ENCODE assay signal across 1 cellular context in the genomic region with DNA sequence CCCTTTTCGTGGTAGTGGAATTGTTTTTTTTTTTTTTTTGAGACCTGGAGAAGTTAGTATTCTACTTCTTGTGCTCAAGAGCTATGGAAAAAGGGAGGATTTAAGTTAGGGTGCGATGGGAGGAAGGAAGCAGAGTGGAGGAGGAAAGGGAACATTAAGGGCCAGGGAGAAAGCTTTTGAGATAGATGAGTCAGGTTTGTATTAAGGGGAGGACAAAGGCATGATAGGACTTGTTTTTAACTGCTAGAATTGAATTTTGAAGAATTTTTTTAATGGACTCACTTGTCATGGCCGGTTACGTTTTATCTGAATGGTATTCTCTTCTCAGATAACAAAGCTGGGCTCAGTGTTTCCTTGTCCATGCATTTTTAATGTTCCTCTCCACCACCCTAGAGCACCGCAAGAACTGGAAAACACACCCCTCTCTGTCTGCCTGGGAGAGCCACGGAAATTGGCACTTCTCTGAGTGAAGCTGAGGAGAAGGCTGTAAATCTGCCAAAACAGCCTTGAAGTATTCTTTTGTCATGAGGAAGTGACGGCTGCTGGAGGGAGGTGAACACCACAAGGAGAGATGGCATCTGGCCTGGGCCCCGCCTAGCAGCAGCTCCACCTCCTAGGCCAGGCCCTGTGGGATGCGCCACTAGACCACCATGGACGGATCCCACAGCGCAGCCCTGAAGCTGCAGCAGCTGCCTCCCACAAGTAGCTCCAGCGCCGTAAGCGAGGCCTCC.
TF ChIP-seq lines count a peak whose summit lies in the region.

No MANE protein-coding gene starts in this region.

TF ChIP-seq in K562, 482 proteins besides CTCF, POLR2A, EP300 and RAD21 (continued from another document and continues in another):
- TF ChIP-seq, protein P1, sequence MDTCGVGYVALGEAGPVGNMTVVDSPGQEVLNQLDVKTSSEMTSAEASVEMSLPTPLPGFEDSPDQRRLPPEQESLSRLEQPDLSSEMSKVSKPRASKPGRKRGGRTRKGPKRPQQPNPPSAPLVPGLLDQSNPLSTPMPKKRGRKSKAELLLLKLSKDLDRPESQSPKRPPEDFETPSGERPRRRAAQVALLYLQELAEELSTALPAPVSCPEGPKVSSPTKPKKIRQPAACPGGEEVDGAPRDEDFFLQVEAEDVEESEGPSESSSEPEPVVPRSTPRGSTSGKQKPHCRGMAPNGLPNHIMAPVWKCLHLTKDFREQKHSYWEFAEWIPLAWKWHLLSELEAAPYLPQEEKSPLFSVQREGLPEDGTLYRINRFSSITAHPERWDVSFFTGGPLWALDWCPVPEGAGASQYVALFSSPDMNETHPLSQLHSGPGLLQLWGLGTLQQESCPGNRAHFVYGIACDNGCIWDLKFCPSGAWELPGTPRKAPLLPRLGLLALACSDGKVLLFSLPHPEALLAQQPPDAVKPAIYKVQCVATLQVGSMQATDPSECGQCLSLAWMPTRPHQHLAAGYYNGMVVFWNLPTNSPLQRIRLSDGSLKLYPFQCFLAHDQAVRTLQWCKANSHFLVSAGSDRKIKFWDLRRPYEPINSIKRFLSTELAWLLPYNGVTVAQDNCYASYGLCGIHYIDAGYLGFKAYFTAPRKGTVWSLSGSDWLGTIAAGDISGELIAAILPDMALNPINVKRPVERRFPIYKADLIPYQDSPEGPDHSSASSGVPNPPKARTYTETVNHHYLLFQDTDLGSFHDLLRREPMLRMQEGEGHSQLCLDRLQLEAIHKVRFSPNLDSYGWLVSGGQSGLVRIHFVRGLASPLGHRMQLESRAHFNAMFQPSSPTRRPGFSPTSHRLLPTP (IDR thresholded peaks at IDR 0.05; ENCODE audit: borderline replicate concordance, extremely low read depth, insufficient read length): no peak
- no peak for TF ChIP-seq HNRNPL (IDR thresholded peaks at IDR 0.05; ENCODE audit: low read depth, low read length)
- TF ChIP-seq ZNF780A (CRISPR knock-in tag; IDR thresholded peaks at IDR 0.05): no peak
- TF ChIP-seq ZNF583 (CRISPR knock-in tag; IDR thresholded peaks at IDR 0.05): no peak
- TF ChIP-seq, protein P2, sequence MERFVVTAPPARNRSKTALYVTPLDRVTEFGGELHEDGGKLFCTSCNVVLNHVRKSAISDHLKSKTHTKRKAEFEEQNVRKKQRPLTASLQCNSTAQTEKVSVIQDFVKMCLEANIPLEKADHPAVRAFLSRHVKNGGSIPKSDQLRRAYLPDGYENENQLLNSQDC (CRISPR knock-in tag; IDR thresholded peaks at IDR 0.05): no peak
- no peak for TF ChIP-seq ZFP30 (CRISPR knock-in tag; IDR thresholded peaks at IDR 0.05; ENCODE audit: borderline replicate concordance)
- TF ChIP-seq GTF2F1 (IDR thresholded peaks at IDR 0.05; ENCODE audit: low read depth, low read length): no peak
- no peak for TF ChIP-seq HCFC1 (IDR thresholded peaks at IDR 0.05; ENCODE audit: low read depth, low read length)
- peak; percentile 94 for TF ChIP-seq SPI1 (IDR thresholded peaks at IDR 0.05; ENCODE audit: borderline replicate concordance, low read depth, low read length)
- TF ChIP-seq SRSF9 (IDR thresholded peaks at IDR 0.05; ENCODE audit: borderline replicate concordance, low read depth, low read length): no peak
- no peak for TF ChIP-seq ZFPM2 (CRISPR knock-in tag; IDR thresholded peaks at IDR 0.05)
- TF ChIP-seq, protein P3, sequence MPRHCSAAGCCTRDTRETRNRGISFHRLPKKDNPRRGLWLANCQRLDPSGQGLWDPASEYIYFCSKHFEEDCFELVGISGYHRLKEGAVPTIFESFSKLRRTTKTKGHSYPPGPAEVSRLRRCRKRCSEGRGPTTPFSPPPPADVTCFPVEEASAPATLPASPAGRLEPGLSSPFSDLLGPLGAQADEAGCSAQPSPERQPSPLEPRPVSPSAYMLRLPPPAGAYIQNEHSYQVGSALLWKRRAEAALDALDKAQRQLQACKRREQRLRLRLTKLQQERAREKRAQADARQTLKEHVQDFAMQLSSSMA (CRISPR knock-in tag; IDR thresholded peaks at IDR 0.05): no peak
- no peak for TF ChIP-seq SRSF1 (IDR thresholded peaks at IDR 0.05; ENCODE audit: low read depth, low read length)
- no peak for TF ChIP-seq ZNF197 (CRISPR knock-in tag; IDR thresholded peaks at IDR 0.05; ENCODE audit: low read depth)
- TF ChIP-seq, protein P4, sequence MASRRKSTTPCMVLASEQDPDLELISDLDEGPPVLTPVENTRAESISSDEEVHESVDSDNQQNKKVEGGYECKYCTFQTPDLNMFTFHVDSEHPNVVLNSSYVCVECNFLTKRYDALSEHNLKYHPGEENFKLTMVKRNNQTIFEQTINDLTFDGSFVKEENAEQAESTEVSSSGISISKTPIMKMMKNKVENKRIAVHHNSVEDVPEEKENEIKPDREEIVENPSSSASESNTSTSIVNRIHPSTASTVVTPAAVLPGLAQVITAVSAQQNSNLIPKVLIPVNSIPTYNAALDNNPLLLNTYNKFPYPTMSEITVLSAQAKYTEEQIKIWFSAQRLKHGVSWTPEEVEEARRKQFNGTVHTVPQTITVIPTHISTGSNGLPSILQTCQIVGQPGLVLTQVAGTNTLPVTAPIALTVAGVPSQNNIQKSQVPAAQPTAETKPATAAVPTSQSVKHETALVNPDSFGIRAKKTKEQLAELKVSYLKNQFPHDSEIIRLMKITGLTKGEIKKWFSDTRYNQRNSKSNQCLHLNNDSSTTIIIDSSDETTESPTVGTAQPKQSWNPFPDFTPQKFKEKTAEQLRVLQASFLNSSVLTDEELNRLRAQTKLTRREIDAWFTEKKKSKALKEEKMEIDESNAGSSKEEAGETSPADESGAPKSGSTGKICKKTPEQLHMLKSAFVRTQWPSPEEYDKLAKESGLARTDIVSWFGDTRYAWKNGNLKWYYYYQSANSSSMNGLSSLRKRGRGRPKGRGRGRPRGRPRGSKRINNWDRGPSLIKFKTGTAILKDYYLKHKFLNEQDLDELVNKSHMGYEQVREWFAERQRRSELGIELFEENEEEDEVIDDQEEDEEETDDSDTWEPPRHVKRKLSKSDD (conservative IDR thresholded peaks at IDR 0.05; ENCODE audit: low read length): no peak
- TF ChIP-seq C11orf30 (IDR thresholded peaks at IDR 0.05; ENCODE audit: low read depth): no peak
- no peak for TF ChIP-seq PHF8 (IDR thresholded peaks at IDR 0.05; ENCODE audit: borderline replicate concordance, low read length)
- TF ChIP-seq ZNF354B (CRISPR knock-in tag; IDR thresholded peaks at IDR 0.05): no peak
- TF ChIP-seq SAFB2 (IDR thresholded peaks at IDR 0.05; ENCODE audit: borderline replicate concordance, low read depth, low read length, severe bottlenecking): no peak
- 0 out of 2 replicates have a peak, but pooled peaks have one; percentile 53 for TF ChIP-seq CBX5 (IDR thresholded peaks at IDR 0.05; ENCODE audit: borderline replicate concordance, low read depth)
- peak; percentile 55 for TF ChIP-seq FOSL1 (tag; conservative IDR thresholded peaks at IDR 0.05)
- no peak; the same call in 1 of the 2 replicates for TF ChIP-seq ARID2 (IDR thresholded peaks at IDR 0.05)
- TF ChIP-seq, protein P5, sequence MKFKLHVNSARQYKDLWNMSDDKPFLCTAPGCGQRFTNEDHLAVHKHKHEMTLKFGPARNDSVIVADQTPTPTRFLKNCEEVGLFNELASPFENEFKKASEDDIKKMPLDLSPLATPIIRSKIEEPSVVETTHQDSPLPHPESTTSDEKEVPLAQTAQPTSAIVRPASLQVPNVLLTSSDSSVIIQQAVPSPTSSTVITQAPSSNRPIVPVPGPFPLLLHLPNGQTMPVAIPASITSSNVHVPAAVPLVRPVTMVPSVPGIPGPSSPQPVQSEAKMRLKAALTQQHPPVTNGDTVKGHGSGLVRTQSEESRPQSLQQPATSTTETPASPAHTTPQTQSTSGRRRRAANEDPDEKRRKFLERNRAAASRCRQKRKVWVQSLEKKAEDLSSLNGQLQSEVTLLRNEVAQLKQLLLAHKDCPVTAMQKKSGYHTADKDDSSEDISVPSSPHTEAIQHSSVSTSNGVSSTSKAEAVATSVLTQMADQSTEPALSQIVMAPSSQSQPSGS (CRISPR knock-in tag; IDR thresholded peaks at IDR 0.05): no peak
- TF ChIP-seq, protein P6, sequence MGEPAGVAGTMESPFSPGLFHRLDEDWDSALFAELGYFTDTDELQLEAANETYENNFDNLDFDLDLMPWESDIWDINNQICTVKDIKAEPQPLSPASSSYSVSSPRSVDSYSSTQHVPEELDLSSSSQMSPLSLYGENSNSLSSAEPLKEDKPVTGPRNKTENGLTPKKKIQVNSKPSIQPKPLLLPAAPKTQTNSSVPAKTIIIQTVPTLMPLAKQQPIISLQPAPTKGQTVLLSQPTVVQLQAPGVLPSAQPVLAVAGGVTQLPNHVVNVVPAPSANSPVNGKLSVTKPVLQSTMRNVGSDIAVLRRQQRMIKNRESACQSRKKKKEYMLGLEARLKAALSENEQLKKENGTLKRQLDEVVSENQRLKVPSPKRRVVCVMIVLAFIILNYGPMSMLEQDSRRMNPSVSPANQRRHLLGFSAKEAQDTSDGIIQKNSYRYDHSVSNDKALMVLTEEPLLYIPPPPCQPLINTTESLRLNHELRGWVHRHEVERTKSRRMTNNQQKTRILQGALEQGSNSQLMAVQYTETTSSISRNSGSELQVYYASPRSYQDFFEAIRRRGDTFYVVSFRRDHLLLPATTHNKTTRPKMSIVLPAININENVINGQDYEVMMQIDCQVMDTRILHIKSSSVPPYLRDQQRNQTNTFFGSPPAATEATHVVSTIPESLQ (CRISPR knock-in tag; IDR thresholded peaks at IDR 0.05): no peak
- no peak for TF ChIP-seq EZH2 (IDR thresholded peaks at IDR 0.05; ENCODE audit: borderline replicate concordance, low read depth, low read length)
- TF ChIP-seq, protein P7, sequence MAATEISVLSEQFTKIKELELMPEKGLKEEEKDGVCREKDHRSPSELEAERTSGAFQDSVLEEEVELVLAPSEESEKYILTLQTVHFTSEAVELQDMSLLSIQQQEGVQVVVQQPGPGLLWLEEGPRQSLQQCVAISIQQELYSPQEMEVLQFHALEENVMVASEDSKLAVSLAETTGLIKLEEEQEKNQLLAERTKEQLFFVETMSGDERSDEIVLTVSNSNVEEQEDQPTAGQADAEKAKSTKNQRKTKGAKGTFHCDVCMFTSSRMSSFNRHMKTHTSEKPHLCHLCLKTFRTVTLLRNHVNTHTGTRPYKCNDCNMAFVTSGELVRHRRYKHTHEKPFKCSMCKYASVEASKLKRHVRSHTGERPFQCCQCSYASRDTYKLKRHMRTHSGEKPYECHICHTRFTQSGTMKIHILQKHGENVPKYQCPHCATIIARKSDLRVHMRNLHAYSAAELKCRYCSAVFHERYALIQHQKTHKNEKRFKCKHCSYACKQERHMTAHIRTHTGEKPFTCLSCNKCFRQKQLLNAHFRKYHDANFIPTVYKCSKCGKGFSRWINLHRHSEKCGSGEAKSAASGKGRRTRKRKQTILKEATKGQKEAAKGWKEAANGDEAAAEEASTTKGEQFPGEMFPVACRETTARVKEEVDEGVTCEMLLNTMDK (IDR thresholded peaks at IDR 0.05; ENCODE audit: borderline replicate concordance, insufficient read depth, low read depth, low read length, poor library complexity, severe bottlenecking): no peak
- TF ChIP-seq HDGF (IDR thresholded peaks at IDR 0.05): no peak; the same call in none of the 2 replicates
- TF ChIP-seq, protein P8, sequence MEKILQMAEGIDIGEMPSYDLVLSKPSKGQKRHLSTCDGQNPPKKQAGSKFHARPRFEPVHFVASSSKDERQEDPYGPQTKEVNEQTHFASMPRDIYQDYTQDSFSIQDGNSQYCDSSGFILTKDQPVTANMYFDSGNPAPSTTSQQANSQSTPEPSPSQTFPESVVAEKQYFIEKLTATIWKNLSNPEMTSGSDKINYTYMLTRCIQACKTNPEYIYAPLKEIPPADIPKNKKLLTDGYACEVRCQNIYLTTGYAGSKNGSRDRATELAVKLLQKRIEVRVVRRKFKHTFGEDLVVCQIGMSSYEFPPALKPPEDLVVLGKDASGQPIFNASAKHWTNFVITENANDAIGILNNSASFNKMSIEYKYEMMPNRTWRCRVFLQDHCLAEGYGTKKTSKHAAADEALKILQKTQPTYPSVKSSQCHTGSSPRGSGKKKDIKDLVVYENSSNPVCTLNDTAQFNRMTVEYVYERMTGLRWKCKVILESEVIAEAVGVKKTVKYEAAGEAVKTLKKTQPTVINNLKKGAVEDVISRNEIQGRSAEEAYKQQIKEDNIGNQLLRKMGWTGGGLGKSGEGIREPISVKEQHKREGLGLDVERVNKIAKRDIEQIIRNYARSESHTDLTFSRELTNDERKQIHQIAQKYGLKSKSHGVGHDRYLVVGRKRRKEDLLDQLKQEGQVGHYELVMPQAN (IDR thresholded peaks at IDR 0.05; ENCODE audit: borderline replicate concordance): peak; percentile 24; the same call in 1 of the 2 replicates
- no peak for TF ChIP-seq POLR2AphosphoS2 (IDR thresholded peaks at IDR 0.05; ENCODE audit: low read length)
- no peak for TF ChIP-seq CHCHD3 (CRISPR knock-in tag; IDR thresholded peaks at IDR 0.05)
- TF ChIP-seq WHSC1 (IDR thresholded peaks at IDR 0.05; ENCODE audit: low read length): no peak
- TF ChIP-seq L3MBTL2 (IDR thresholded peaks at IDR 0.05): no peak
- no peak for TF ChIP-seq E2F3 (CRISPR knock-in tag; IDR thresholded peaks at IDR 0.05)
- TF ChIP-seq ZNF175 (CRISPR knock-in tag; IDR thresholded peaks at IDR 0.05; ENCODE audit: low read depth): no peak
- TF ChIP-seq PTBP1 (IDR thresholded peaks at IDR 0.05; ENCODE audit: low read depth, low read length): no peak
- no peak for TF ChIP-seq HIVEP1 (CRISPR knock-in tag; IDR thresholded peaks at IDR 0.05)
- no peak for TF ChIP-seq HNRNPLL (IDR thresholded peaks at IDR 0.05; ENCODE audit: low read depth, low read length, poor library complexity, severe bottlenecking)
- peak in 1 of 2 experiments; percentile 47; a peak in 1 of 3 replicates for TF ChIP-seq CBX3 (IDR thresholded peaks at IDR 0.05; ENCODE audit: borderline replicate concordance in 1 of 2, low read length in 2 of 2)
- TF ChIP-seq RUNX1 (IDR thresholded peaks at IDR 0.05; ENCODE audit: low read depth): no peak
- no peak for TF ChIP-seq ZNF717 (CRISPR knock-in tag; IDR thresholded peaks at IDR 0.05)
- TF ChIP-seq PCBP1 (IDR thresholded peaks at IDR 0.05; ENCODE audit: low read depth, low read length, poor library complexity, severe bottlenecking): no peak
- peak; percentile 40 for TF ChIP-seq CCNT2 (IDR thresholded peaks at IDR 0.05; ENCODE audit: borderline replicate concordance, extremely low read depth, insufficient read length, low read depth, low read length)
- TF ChIP-seq ZBTB7A (IDR thresholded peaks at IDR 0.05; ENCODE audit: borderline replicate concordance, control insufficient read depth, low read depth, low read length): peak; percentile 49; the same call in 1 of the 2 replicates
- no peak for TF ChIP-seq SMAD1 (IDR thresholded peaks at IDR 0.05; ENCODE audit: low read depth, low read length, partially characterized antibody)
- TF ChIP-seq, protein P9, sequence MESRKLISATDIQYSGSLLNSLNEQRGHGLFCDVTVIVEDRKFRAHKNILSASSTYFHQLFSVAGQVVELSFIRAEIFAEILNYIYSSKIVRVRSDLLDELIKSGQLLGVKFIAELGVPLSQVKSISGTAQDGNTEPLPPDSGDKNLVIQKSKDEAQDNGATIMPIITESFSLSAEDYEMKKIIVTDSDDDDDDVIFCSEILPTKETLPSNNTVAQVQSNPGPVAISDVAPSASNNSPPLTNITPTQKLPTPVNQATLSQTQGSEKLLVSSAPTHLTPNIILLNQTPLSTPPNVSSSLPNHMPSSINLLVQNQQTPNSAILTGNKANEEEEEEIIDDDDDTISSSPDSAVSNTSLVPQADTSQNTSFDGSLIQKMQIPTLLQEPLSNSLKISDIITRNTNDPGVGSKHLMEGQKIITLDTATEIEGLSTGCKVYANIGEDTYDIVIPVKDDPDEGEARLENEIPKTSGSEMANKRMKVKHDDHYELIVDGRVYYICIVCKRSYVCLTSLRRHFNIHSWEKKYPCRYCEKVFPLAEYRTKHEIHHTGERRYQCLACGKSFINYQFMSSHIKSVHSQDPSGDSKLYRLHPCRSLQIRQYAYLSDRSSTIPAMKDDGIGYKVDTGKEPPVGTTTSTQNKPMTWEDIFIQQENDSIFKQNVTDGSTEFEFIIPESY (CRISPR knock-in tag; IDR thresholded peaks at IDR 0.05): peak; percentile 68
- no peak for TF ChIP-seq BRF1 (IDR thresholded peaks at IDR 0.05; ENCODE audit: borderline replicate concordance, extremely low read depth, insufficient read length)
- TF ChIP-seq SRF (CRISPR knock-in tag; IDR thresholded peaks at IDR 0.05): peak in 1 of 2 experiments; percentile 30; a peak in 1 of 4 replicates
